Comparison of ENCODE assay signal across 21 cellular contexts in genomic region chr3:11364181-11364580, GRCh38.
A peak's percentile ranks its signal among the peaks of the same experiment; 100 is the strongest.
DNase-seq lines count a peak whose midpoint lies in the region; ATAC-seq and TF ChIP-seq lines count a peak whose summit lies in the region.
"Had no signal": no experiment of that assay in that cellular context is flagged by ENCODE, and none has a peak within 500 bp of the region (broad histone marks: within the 10 kb centered on the region; RNA-seq: fewer than 3 reads in every experiment).

No MANE protein-coding gene starts in this region.

- H2AFZ ChIP-seq in Loucy (ENCODE audit: low read length) (no peak overlapping the region), fibroblast of lung (ENCODE audit: low read length) (no peak overlapping the region)

- H3F3A ChIP-seq in Loucy (ENCODE audit: low read depth): 0 out of 2 replicates have a peak, but pooled peaks cover 3% of the 10 kb centered on the region

- H3K9ac ChIP-seq in Loucy (ENCODE audit: low read depth, low read length, poor library complexity, severe bottlenecking) (no peak overlapping the region), fibroblast of lung (ENCODE audit: insufficient read depth, low read length) (no peak overlapping the region)

- no peaks in the 10 kb centered on the region for H3K79me2 ChIP-seq in Loucy (ENCODE audit: insufficient read depth, low read length)
- no peaks in the 10 kb centered on the region for H3K79me2 ChIP-seq in fibroblast of lung (ENCODE audit: control insufficient read depth, insufficient read depth, low read length)

- H3K9me3 ChIP-seq in Loucy (ENCODE audit: insufficient read depth, low read depth, low read length): no peaks in the 10 kb centered on the region
- no peaks in the 10 kb centered on the region for H3K9me3 ChIP-seq in fibroblast of lung (ENCODE audit: control insufficient read depth, insufficient read depth, low read depth, low read length)
- H3K9me3 ChIP-seq in naive thymus-derived CD4-positive, alpha-beta T cell (ENCODE audit: control insufficient read depth in 2 of 3, low read length in 3 of 3): no peaks in the 10 kb centered on the region
- H3K9me3 ChIP-seq: left ventricle myocardium inferior, thyroid gland had no signal

- H3K4me3 Mint-ChIP-seq in activated naive CD8-positive, alpha-beta T cell treated with anti-CD3 and anti-CD28 coated beads, Interleukin-2, amount 50 U/mL, for 24 hours: no peak overlapping the region
- H3K4me3 Mint-ChIP-seq in activated naive CD8-positive, alpha-beta T cell treated with anti-CD3 and anti-CD28 coated beads for 36 hours: no peak overlapping the region
- no peak overlapping the region for H3K4me3 Mint-ChIP-seq in naive thymus-derived CD4-positive, alpha-beta T cell
- H3K4me3 Mint-ChIP-seq: activated naive CD4-positive, alpha-beta T cell treated with anti-CD3 and anti-CD28 coated beads, Interleukin-2, amount 10 ng/mL, durations not matched to agents 7 days and 5 days; dendritic cell treated with granulocyte-macrophage colony-stimulating factor and Interleukin-4, amounts not matched to agents 40 ng/mL and 50 ng/mL, for 4 days had no signal

- no peak for ATAC-seq in activated naive CD8-positive, alpha-beta T cell treated with anti-CD3 and anti-CD28 coated beads, Interleukin-2, amount 50 U/mL, for 24 hours
- no peak for ATAC-seq in naive thymus-derived CD4-positive, alpha-beta T cell

- H3K4me1 ChIP-seq in Loucy (ENCODE audit: insufficient read depth, low read length, poor library complexity, severe bottlenecking) (peaks cover 25% of the 10 kb centered on the region), fibroblast of lung (ENCODE audit: control insufficient read depth, extremely low read depth, insufficient read depth, low read length) (peaks cover 12% of the 10 kb centered on the region)
- H3K4me1 ChIP-seq in naive thymus-derived CD4-positive, alpha-beta T cell (ENCODE audit: control insufficient read depth in 2 of 2, insufficient read depth in 2 of 2, low read length in 2 of 2): no peaks in the 10 kb centered on the region

- H3K27me3 ChIP-seq in Loucy (ENCODE audit: insufficient read depth, low read length, poor library complexity, severe bottlenecking): no peaks in the 10 kb centered on the region
- H3K27me3 ChIP-seq in fibroblast of lung (ENCODE audit: control insufficient read depth, insufficient read depth, low read length): no peaks in the 10 kb centered on the region
- H3K27me3 ChIP-seq in naive thymus-derived CD4-positive, alpha-beta T cell (ENCODE audit: control insufficient read depth in 2 of 2, insufficient read depth in 2 of 2, low read length in 2 of 2): no peaks in the 10 kb centered on the region
- H3K27me3 ChIP-seq: thyroid gland had no signal

- TF ChIP-seq CTCF in Loucy (conservative IDR thresholded peaks at IDR 0.05; ENCODE audit: low read length) (no peak), fibroblast of lung (conservative IDR thresholded peaks at IDR 0.05 in 1 of 2, IDR thresholded peaks at IDR 0.05 in 1 of 2; ENCODE audit: low read depth in 1 of 2, low read length in 2 of 2) (no peak)

- CTCF ChIA-PET in naive thymus-derived CD4-positive, alpha-beta T cell (lab: Charles Lee): interaction anchor here (0.6 to 1.0 kb wide), 2 partner anchors 15 to 87 kb away, joined by 3 read pairs; no protein-coding TSS in a partner anchor

- no peaks in the 10 kb centered on the region for H4K20me1 ChIP-seq in Loucy (ENCODE audit: insufficient read depth, low read length, poor library complexity, severe bottlenecking)
- no peaks in the 10 kb centered on the region for H4K20me1 ChIP-seq in fibroblast of lung (ENCODE audit: control insufficient read depth, extremely low read depth, insufficient read depth, low read length)

- no peaks in the 10 kb centered on the region for H3K27me3 Mint-ChIP-seq in activated naive CD8-positive, alpha-beta T cell treated with anti-CD3 and anti-CD28 coated beads, Interleukin-2, amount 50 U/mL, for 24 hours
- H3K27me3 Mint-ChIP-seq in activated naive CD8-positive, alpha-beta T cell treated with anti-CD3 and anti-CD28 coated beads for 36 hours: no peaks in the 10 kb centered on the region
- H3K27me3 Mint-ChIP-seq in naive thymus-derived CD4-positive, alpha-beta T cell: no peaks in the 10 kb centered on the region
- H3K27me3 Mint-ChIP-seq: activated naive CD4-positive, alpha-beta T cell treated with anti-CD3 and anti-CD28 coated beads, Interleukin-2, amount 10 ng/mL, durations not matched to agents 7 days and 5 days; dendritic cell treated with granulocyte-macrophage colony-stimulating factor and Interleukin-4, amounts not matched to agents 40 ng/mL and 50 ng/mL, for 4 days had no signal

- H3K4me1 Mint-ChIP-seq in activated naive CD8-positive, alpha-beta T cell treated with anti-CD3 and anti-CD28 coated beads, Interleukin-2, amount 50 U/mL, for 24 hours: peaks cover 9% of the 10 kb centered on the region
- H3K4me1 Mint-ChIP-seq in activated naive CD8-positive, alpha-beta T cell treated with anti-CD3 and anti-CD28 coated beads for 36 hours: peaks cover 2% of the 10 kb centered on the region
- peaks cover 0 to 13% (median 0%) of the 10 kb centered on the region in 7 donors for H3K4me1 Mint-ChIP-seq in naive thymus-derived CD4-positive, alpha-beta T cell
- H3K4me1 Mint-ChIP-seq: activated naive CD4-positive, alpha-beta T cell treated with anti-CD3 and anti-CD28 coated beads, Interleukin-2, amount 10 ng/mL, durations not matched to agents 7 days and 5 days had no signal

- H3K4me3 ChIP-seq in Loucy (ENCODE audit: low read length, poor library complexity, severe bottlenecking) (no peak overlapping the region), fibroblast of lung (replicated peaks in 1 of 4; ENCODE audit: control extremely low read depth in 1 of 4, insufficient read depth in 1 of 4, low read depth in 3 of 4, low read length in 4 of 4) (no peak overlapping the region)
- H3K4me3 ChIP-seq in naive thymus-derived CD4-positive, alpha-beta T cell (ENCODE audit: low read length): no peak overlapping the region
- H3K4me3 ChIP-seq: left ventricle myocardium inferior, thyroid gland had no signal

- H3K9me2 ChIP-seq in Loucy (replicated peaks; ENCODE audit: low read depth, low read length): no peaks in the 10 kb centered on the region

- H3K27ac ChIP-seq in fibroblast of lung (ENCODE audit: insufficient read depth, low read length): no peak overlapping the region
- H3K27ac ChIP-seq in temporal lobe (ENCODE audit: low read depth, low read length): peak overlapping the region; percentile 78
- H3K27ac ChIP-seq in naive thymus-derived CD4-positive, alpha-beta T cell (ENCODE audit: low read depth, low read length): no peak overlapping the region
- H3K27ac ChIP-seq: epithelial cell of prostate, left ventricle myocardium inferior, thyroid gland had no signal

- peak overlapping the region; percentile 22 for H3K4me2 ChIP-seq in Loucy (ENCODE audit: low read depth, low read length, poor library complexity, severe bottlenecking)
- no peak overlapping the region for H3K4me2 ChIP-seq in fibroblast of lung (ENCODE audit: extremely low read depth, insufficient read depth, low read length)

- intact Hi-C loops in naive thymus-derived CD4-positive, alpha-beta T cell (cut with micrococcal nuclease): no loop called here

- H3K36me3 ChIP-seq in Loucy (ENCODE audit: insufficient read depth, low read length) (peaks cover 43% of the 10 kb centered on the region; the same call in 1 of the 2 replicates), fibroblast of lung (ENCODE audit: control insufficient read depth, insufficient read depth, low read length) (peaks cover 2% of the 10 kb centered on the region)
- peaks cover 5 to 67% (median 14%) of the 10 kb centered on the region in 3 experiments for H3K36me3 ChIP-seq in naive thymus-derived CD4-positive, alpha-beta T cell (ENCODE audit: control insufficient read depth in 2 of 3, insufficient read depth in 3 of 3, low read length in 3 of 3)

- H3K27ac Mint-ChIP-seq in activated naive CD8-positive, alpha-beta T cell treated with anti-CD3 and anti-CD28 coated beads, Interleukin-2, amount 50 U/mL, for 24 hours: peak overlapping the region; percentile 25
- H3K27ac Mint-ChIP-seq in activated naive CD8-positive, alpha-beta T cell treated with anti-CD3 and anti-CD28 coated beads for 36 hours: no peak overlapping the region
- no peak overlapping the region for H3K27ac Mint-ChIP-seq in naive thymus-derived CD4-positive, alpha-beta T cell
- H3K27ac Mint-ChIP-seq: dendritic cell treated with granulocyte-macrophage colony-stimulating factor and Interleukin-4, amounts not matched to agents 40 ng/mL and 50 ng/mL, for 4 days had no signal

- DNase-seq in activated naive CD8-positive, alpha-beta T cell treated with anti-CD3 and anti-CD28 coated beads, Interleukin-2, amount 50 U/mL, for 24 hours: no peak
- DNase-seq in activated naive CD8-positive, alpha-beta T cell treated with anti-CD3 and anti-CD28 coated beads for 36 hours: no peak
- DNase-seq in fibroblast of lung (ENCODE audit: low read depth in 2 of 2): peak; percentile 65 to 68
- DNase-seq in NCI-H2029 treated with DMSO at 0.1 percent for 48 hours (lab: John Stamatoyannopoulos, UW): no peak
- DNase-seq in naive thymus-derived CD4-positive, alpha-beta T cell: no peak
- DNase-seq in mesenteric fat pad (ENCODE audit: low spot score): no peak
- DNase-seq: activated CD8-positive, alpha-beta memory T cell treated with anti-CD3 and anti-CD28 coated beads, Interleukin-2, amount 50 U/mL, for 48 hours; activated naive CD4-positive, alpha-beta T cell treated with anti-CD3 and anti-CD28 coated beads, Interleukin-2, amount 10 ng/mL, durations not matched to agents 7 days and 5 days; AML-193; COR-L47; left ventricle myocardium inferior; NCI-H1105 treated with DMSO at 0.1 percent for 48 hours; NCI-H524 treated with DMSO at 0.1 percent for 48 hours; retina; RPMI8226; stimulated activated CD4-positive, alpha-beta T cell treated with anti-CD3 and anti-CD28 coated beads, Interleukin-15, amount 100 ng/mL, for 24 hours; thyroid gland had no signal

- H3K36me3 Mint-ChIP-seq in activated naive CD8-positive, alpha-beta T cell treated with anti-CD3 and anti-CD28 coated beads, Interleukin-2, amount 50 U/mL, for 24 hours (ENCODE audit: low read depth): peaks cover 63% of the 10 kb centered on the region
- H3K36me3 Mint-ChIP-seq in activated naive CD8-positive, alpha-beta T cell treated with anti-CD3 and anti-CD28 coated beads for 36 hours: peaks cover 29% of the 10 kb centered on the region
- peaks cover 16 to 66% (median 46%) of the 10 kb centered on the region in 5 donors for H3K36me3 Mint-ChIP-seq in naive thymus-derived CD4-positive, alpha-beta T cell

- H3K9me3 Mint-ChIP-seq in activated naive CD8-positive, alpha-beta T cell treated with anti-CD3 and anti-CD28 coated beads, Interleukin-2, amount 50 U/mL, for 24 hours: no peaks in the 10 kb centered on the region
- no peaks in the 10 kb centered on the region for H3K9me3 Mint-ChIP-seq in activated naive CD8-positive, alpha-beta T cell treated with anti-CD3 and anti-CD28 coated beads for 36 hours
- no peaks in the 10 kb centered on the region for H3K9me3 Mint-ChIP-seq in naive thymus-derived CD4-positive, alpha-beta T cell
- H3K9me3 Mint-ChIP-seq: activated naive CD4-positive, alpha-beta T cell treated with anti-CD3 and anti-CD28 coated beads, Interleukin-2, amount 10 ng/mL, durations not matched to agents 7 days and 5 days; dendritic cell treated with granulocyte-macrophage colony-stimulating factor and Interleukin-4, amounts not matched to agents 40 ng/mL and 50 ng/mL, for 4 days had no signal

- POLR2A ChIA-PET in naive thymus-derived CD4-positive, alpha-beta T cell (lab: Charles Lee): interaction anchor here (0.6 kb wide), 1 partner anchor 1196 kb away, joined by 3 read pairs; no protein-coding TSS in a partner anchor

Comparison
In these comparisons a context has a peak if more than half of its experiments do, and no peak if none do; other contexts are left out.
1. DNase-seq: peak in fibroblast of lung (2 of 2); none in activated naive CD8-positive, alpha-beta T cell treated with anti-CD3 and anti-CD28 coated beads, Interleukin-2, amount 50 U/mL, for 24 hours (single experiment), activated naive CD8-positive, alpha-beta T cell treated with anti-CD3 and anti-CD28 coated beads for 36 hours (single experiment), NCI-H2029 treated with DMSO at 0.1 percent for 48 hours (single experiment), naive thymus-derived CD4-positive, alpha-beta T cell (0 of 9) and mesenteric fat pad (single experiment).